9 cellular contexts compared by ENCODE assay signal in genomic region chr5:87300744-87301143, GRCh38. TPM values are rescaled to one million over a fixed set of nuclear protein-coding genes. Genes with fewer than 3 reads are reported as not detected.
DNase-seq lines count a peak whose midpoint lies in the region; ATAC-seq and TF ChIP-seq lines count a peak whose summit lies in the region.
"Had no signal": no experiment of that assay in that cellular context is flagged by ENCODE, and none has a peak within 500 bp of the region (broad histone marks: within the 10 kb centered on the region; RNA-seq: fewer than 3 reads in every experiment).

No MANE protein-coding gene starts in this region.

- peaks cover 63% of the 10 kb centered on the region for H3K4me1 ChIP-seq in ACC112 (ENCODE audit: control insufficient read depth, insufficient read depth, low read length, unreplicated experiment)
- peaks cover 7 to 12% of the 10 kb centered on the region in 2 donors for H3K4me1 ChIP-seq in thoracic aorta (ENCODE audit: control insufficient read depth in 1 of 2, low read depth in 2 of 2)

- no peak overlapping the region for H2AFZ ChIP-seq in ACC112 (ENCODE audit: low read length, unreplicated experiment)

- peak; percentile 77 for ATAC-seq in activated CD8-positive, alpha-beta memory T cell treated with anti-CD3 and anti-CD28 coated beads, Interleukin-2, amount 10 ng/mL, durations not matched to agents 7 days and 5 days
- ATAC-seq in thoracic aorta (ENCODE audit: insufficient number of reproducible peaks, low FRiP score, low read depth) (peak; percentile 88), HG03139 (IDR thresholded peaks at IDR 0.05; ENCODE audit: unreplicated experiment) (no peak)

- no peak overlapping the region for H3K27ac Mint-ChIP-seq in activated CD8-positive, alpha-beta memory T cell treated with anti-CD3 and anti-CD28 coated beads, Interleukin-2, amount 10 ng/mL, durations not matched to agents 7 days and 5 days

- no peak overlapping the region for H3K4me3 Mint-ChIP-seq in activated CD8-positive, alpha-beta memory T cell treated with anti-CD3 and anti-CD28 coated beads, Interleukin-2, amount 10 ng/mL, durations not matched to agents 7 days and 5 days

- intact Hi-C loops in lower leg skin (cut with DNase I; ENCODE audit: low total_unique reads), result no loop called here

- peaks cover 4% of the 10 kb centered on the region for H3K9me3 Mint-ChIP-seq in activated CD8-positive, alpha-beta memory T cell treated with anti-CD3 and anti-CD28 coated beads, Interleukin-2, amount 10 ng/mL, durations not matched to agents 7 days and 5 days (ENCODE audit: low read depth)

- peak; percentile 85 for DNase-seq in HFF-Myc (ENCODE audit: extremely low read depth, low read depth)
- DNase-seq in activated CD8-positive, alpha-beta memory T cell treated with anti-CD3 and anti-CD28 coated beads, Interleukin-2, amount 10 ng/mL, durations not matched to agents 7 days and 5 days, result peak; percentile 46
- peak; percentile 90 for DNase-seq in kidney epithelial cell (ENCODE audit: low read depth)
- peak; percentile 48 for DNase-seq in thoracic aorta (ENCODE audit: low spot score)
- DNase-seq in lower leg skin (ENCODE audit: low spot score in 2 of 2), result no peak
- no peak for DNase-seq in NCI-H2227 (lab: John Stamatoyannopoulos, UW; ENCODE audit: unreplicated experiment)

- CTCF ChIA-PET in activated CD8-positive, alpha-beta memory T cell treated with anti-CD3 and anti-CD28 coated beads, Interleukin-2, amount 10 ng/mL, durations not matched to agents 7 days and 5 days (lab: Charles Lee), result no interaction called here

- peak overlapping the region; percentile 78 for H3K27ac ChIP-seq in ACC112 (ENCODE audit: low read depth, low read length)
- H3K27ac ChIP-seq in thoracic aorta, result no peak overlapping the region
- H3K27ac ChIP-seq: cardiac muscle cell had no signal

- H3K4me1 Mint-ChIP-seq in activated CD8-positive, alpha-beta memory T cell treated with anti-CD3 and anti-CD28 coated beads, Interleukin-2, amount 10 ng/mL, durations not matched to agents 7 days and 5 days, result peaks cover 39% of the 10 kb centered on the region

- H3K27me3 ChIP-seq in ACC112 (ENCODE audit: insufficient read depth, low read length) (no peaks in the 10 kb centered on the region), kidney epithelial cell (ENCODE audit: control insufficient read depth, insufficient read depth, low read length) (no peaks in the 10 kb centered on the region), thoracic aorta (replicated peaks; ENCODE audit: insufficient read depth) (no peaks in the 10 kb centered on the region)
- H3K27me3 ChIP-seq: cardiac muscle cell had no signal

- H3K36me3 Mint-ChIP-seq in activated CD8-positive, alpha-beta memory T cell treated with anti-CD3 and anti-CD28 coated beads, Interleukin-2, amount 10 ng/mL, durations not matched to agents 7 days and 5 days, result peaks cover 43% of the 10 kb centered on the region

- WGBS in lower leg skin, 2 donors, result 52 to 59% methylated on average over 2 of the region's 2 CpGs

- H3K4me3 ChIP-seq in ACC112 (ENCODE audit: low read depth, low read length) (no peak overlapping the region), HFF-Myc (replicated peaks; ENCODE audit: low read depth, low read length) (no peak overlapping the region), kidney epithelial cell (ENCODE audit: low read depth, low read length) (no peak overlapping the region), thoracic aorta (no peak overlapping the region), lower leg skin (ENCODE audit: low read depth, poor library complexity, severe bottlenecking) (no peak overlapping the region)
- H3K4me3 ChIP-seq: cardiac muscle cell had no signal

- peaks cover 13% of the 10 kb centered on the region for H3K36me3 ChIP-seq in ACC112 (ENCODE audit: insufficient read depth, low read length)
- no peaks in the 10 kb centered on the region for H3K36me3 ChIP-seq in kidney epithelial cell (ENCODE audit: control insufficient read depth, insufficient read depth, low read length)
- no peaks in the 10 kb centered on the region for H3K36me3 ChIP-seq in thoracic aorta
- H3K36me3 ChIP-seq: cardiac muscle cell had no signal

- no peak for TF ChIP-seq CTCF in HFF-Myc (IDR thresholded peaks at IDR 0.05; ENCODE audit: low read depth, low read length, missing control alignments)
- TF ChIP-seq CTCF in kidney epithelial cell (IDR thresholded peaks at IDR 0.05; ENCODE audit: insufficient read depth, low read length, poor library complexity, severe bottlenecking), result no peak
- no peak for TF ChIP-seq CTCF in thoracic aorta (IDR thresholded peaks at IDR 0.05)
- TF ChIP-seq CTCF in lower leg skin (IDR thresholded peaks at IDR 0.05), result no peak

- no peaks in the 10 kb centered on the region for H3K9me3 ChIP-seq in thoracic aorta

- H3K27me3 Mint-ChIP-seq in activated CD8-positive, alpha-beta memory T cell treated with anti-CD3 and anti-CD28 coated beads, Interleukin-2, amount 10 ng/mL, durations not matched to agents 7 days and 5 days, result no peaks in the 10 kb centered on the region

- no peak for TF ChIP-seq POLR2A in lower leg skin (IDR thresholded peaks at IDR 0.05)

- H3K79me2 ChIP-seq in ACC112 (ENCODE audit: control insufficient read depth, insufficient read depth, low read length, unreplicated experiment), result peaks cover 73% of the 10 kb centered on the region

RNA-seq across cellular contexts. Expression of gene RASA1, which starts 33.1 kb away (rescaled TPM):
- 10 to 100 TPM; 15.4 to 22.1 TPM for total RNA-seq in activated CD8-positive, alpha-beta memory T cell treated with anti-CD3 and anti-CD28 coated beads, Interleukin-2, amount 10 ng/mL, durations not matched to agents 7 days and 5 days
- 41.4 and 42.8 TPM in 2 replicates for total RNA-seq in kidney epithelial cell
- total RNA-seq in thoracic aorta, result 10 to 100 TPM; 34.8 to 37.0 TPM
- total RNA-seq in lower leg skin, result 10 to 100 TPM; 25.8 to 29.7 (median 28.1) TPM

Comparison
In these comparisons a context has a peak if more than half of its experiments do, and no peak if none do; other contexts are left out.
1. DNase-seq: peak in HFF-Myc (single experiment), activated CD8-positive, alpha-beta memory T cell treated with anti-CD3 and anti-CD28 coated beads, Interleukin-2, amount 10 ng/mL, durations not matched to agents 7 days and 5 days (single experiment), kidney epithelial cell (single experiment) and thoracic aorta (single experiment); none in lower leg skin (0 of 2) and NCI-H2227 (single experiment).